Comparison of ENCODE assay signal across 8 cellular contexts in genomic region chr12:58877243-58877743, GRCh38. TPM values are rescaled to one million over a fixed set of nuclear protein-coding genes. Genes with fewer than 3 reads are reported as not detected.
DNase-seq lines count a peak whose midpoint lies in the region; ATAC-seq, FAIRE-seq and TF ChIP-seq lines count a peak whose summit lies in the region.

No MANE protein-coding gene starts in this region.

- no peaks in the 10 kb centered on the region for H3K79me2 ChIP-seq in HepG2 (ENCODE audit: insufficient read depth, low read length)

- H3K4me1 ChIP-seq in HepG2 (ENCODE audit: insufficient read depth, low read length): no peaks in the 10 kb centered on the region
- no peaks in the 10 kb centered on the region for H3K4me1 ChIP-seq in Peyer's patch

- in situ Hi-C loops in astrocyte of the cerebellum (cut with HindIII; ENCODE audit: low sequenced_read_pairs) (no loop called here), HepG2 (cut with HindIII; ENCODE audit: extremely low pct_ligation_motif_present, low pct_unique_long_range_greater_than_20kb) (no loop called here)

- H3K4me2 ChIP-seq in HepG2 (ENCODE audit: low read depth, low read length): no peak overlapping the region

- TF ChIP-seq POLR2A in HepG2 (IDR thresholded peaks at IDR 0.05; ENCODE audit: insufficient read depth in 1 of 2, low read depth in 2 of 2, low read length in 2 of 2) (no peak), Peyer's patch (IDR thresholded peaks at IDR 0.05) (no peak)

- no peak overlapping the region for H3K9ac ChIP-seq in HepG2 (ENCODE audit: insufficient read depth, low read depth, low read length)

- no peaks in the 10 kb centered on the region for H3K27me3 ChIP-seq in HepG2 (ENCODE audit: control insufficient read depth in 1 of 2, insufficient read depth in 2 of 2, low read length in 2 of 2)
- H3K27me3 ChIP-seq in Peyer's patch: no peaks in the 10 kb centered on the region

- CTCF ChIA-PET in HepG2 (lab: Yijun Ruan, JAX; ENCODE audit: low intra/inter-chr PET ratio, low total read pairs): no interaction called here

- TF ChIP-seq EP300 in HepG2 (IDR thresholded peaks at IDR 0.05; ENCODE audit: low read depth in 2 of 2, low read length in 2 of 2): no peak
- no peak for TF ChIP-seq EP300 in HepG2 (CRISPR knock-in tag; IDR thresholded peaks at IDR 0.05; ENCODE audit: borderline replicate concordance)

- H4K20me1 ChIP-seq in HepG2 (ENCODE audit: insufficient read depth, low read length): no peaks in the 10 kb centered on the region

- H3K27ac ChIP-seq in HepG2 (ENCODE audit: extremely low read length, insufficient read depth, low read length): no peak overlapping the region
- no peak overlapping the region for H3K27ac ChIP-seq in Peyer's patch

- no peak for TF ChIP-seq RAD21 in HepG2 (CRISPR knock-in tag; IDR thresholded peaks at IDR 0.05)

- no peak for TF ChIP-seq CTCF in astrocyte of the cerebellum (IDR thresholded peaks at IDR 0.05; ENCODE audit: low read depth, low read length, missing control alignments)
- no peak for TF ChIP-seq CTCF in HepG2 (CRISPR knock-in tag; IDR thresholded peaks at IDR 0.05)
- TF ChIP-seq CTCF in Peyer's patch (IDR thresholded peaks at IDR 0.05): no peak

- BruUV-seq in HepG2 (replicated peaks; lab: Mats Ljungman, UMichigan): no TSS peak

- POLR2A ChIA-PET in HepG2 (lab: Yijun Ruan, JAX): no interaction called here

- H2AFZ ChIP-seq in HepG2 (ENCODE audit: low read length): no peak overlapping the region

- no peak overlapping the region for H3K4me3 ChIP-seq in astrocyte of the cerebellum (ENCODE audit: low read depth, low read length)
- H3K4me3 ChIP-seq in HepG2 (replicated peaks in 1 of 3; ENCODE audit: insufficient read depth in 1 of 3, low read depth in 2 of 3, low read length in 3 of 3): no peak overlapping the region
- no peak overlapping the region for H3K4me3 ChIP-seq in Peyer's patch

- intact Hi-C loops in HepG2 (cut with micrococcal nuclease; ENCODE audit: unreplicated experiment): no loop called here
- intact Hi-C loops in left ventricle myocardium superior (cut with micrococcal nuclease): no loop called here

- WGBS in HepG2 (ENCODE audit: low lambda C conversion rate): 80% methylated on average over 14 of the region's 15 CpGs

- ATAC-seq in HepG2 (no peak), left ventricle myocardium superior (no peak)

- H3K9me3 ChIP-seq in HepG2 (ENCODE audit: low read length) (no peaks in the 10 kb centered on the region), Peyer's patch (no peaks in the 10 kb centered on the region)

- H3K36me3 ChIP-seq in HepG2 (replicated peaks in 1 of 2; ENCODE audit: control insufficient read depth in 1 of 2, insufficient read depth in 2 of 2, low read length in 2 of 2) (peaks cover 20 to 45% of the 10 kb centered on the region in 2 experiments), Peyer's patch (peaks cover 0 to 99% (median 0%) of the 10 kb centered on the region in 3 donors)

- DNase-seq in COLO668 (lab: John Stamatoyannopoulos, UW; ENCODE audit: unreplicated experiment) (peak; percentile 89), M059J (ENCODE audit: low read depth) (peak; percentile 95), astrocyte of the cerebellum (ENCODE audit: low read depth) (peak; percentile 98), HepG2 (ENCODE audit: low spot score) (peak; percentile 35), cerebellum (ENCODE audit: low spot score) (no peak), Peyer's patch (no peak), left ventricle myocardium superior (no peak), NOMO-1 treated with DMSO at 0.1 percent for 48 hours (lab: John Stamatoyannopoulos, UW; ENCODE audit: unreplicated experiment) (no peak)

- FAIRE-seq in HepG2 (lab: Jason Lieb, UNC): no peak

TF ChIP-seq in HepG2, 621 proteins besides CTCF, POLR2A, EP300 and RAD21:
- TF ChIP-seq BHLHE40 (IDR thresholded peaks at IDR 0.05; ENCODE audit: low read length): peak; percentile 66; the same call in 1 of the 2 replicates
- TF ChIP-seq KMT2B (CRISPR knock-in tag; IDR thresholded peaks at IDR 0.05): no peak
- TF ChIP-seq MLX (CRISPR knock-in tag; IDR thresholded peaks at IDR 0.05): no peak
- no peak for TF ChIP-seq YEATS2 (CRISPR knock-in tag; IDR thresholded peaks at IDR 0.05; ENCODE audit: borderline replicate concordance)
- no peak for TF ChIP-seq FOXM1 (CRISPR knock-in tag; IDR thresholded peaks at IDR 0.05)
- no peak for TF ChIP-seq ZSCAN21 (CRISPR knock-in tag; IDR thresholded peaks at IDR 0.05; ENCODE audit: borderline replicate concordance)
- TF ChIP-seq ZNF513 (CRISPR knock-in tag; conservative IDR thresholded peaks at IDR 0.05): no peak
- TF ChIP-seq FOSL2 (CRISPR knock-in tag; IDR thresholded peaks at IDR 0.05): peak; percentile 56; the same call in 1 of the 2 replicates
- TF ChIP-seq FOXA1 (IDR thresholded peaks at IDR 0.05): no peak
- TF ChIP-seq FOXA1 (CRISPR knock-in tag; IDR thresholded peaks at IDR 0.05): peak; percentile 44; the same call in 1 of the 2 replicates
- no peak for TF ChIP-seq HMG20B (CRISPR knock-in tag; conservative IDR thresholded peaks at IDR 0.05)

RNA-seq across cellular contexts. Expression of gene LRIG3, which starts 43.0 kb away (rescaled TPM):
- total RNA-seq in M059J (2014; rRNA removed; shearing (Covaris generic)): 25.9 and 32.6 TPM in 2 replicates
- total RNA-seq in HepG2 (2016; rRNA removed; fragmentation: Illumina TruSeq; extraction: Trizol): 9.9 and 17.4 TPM in 2 replicates
- total RNA-seq in HepG2 (2016; cell fraction: cytosol; rRNA removed; fragmentation: Illumina TruSeq; extraction: Trizol; ENCODE audit: low read depth): 2.5 and 3.0 TPM in 2 replicates
- 9.0 and 13.5 TPM in 2 replicates for total RNA-seq in HepG2 (2016; cell fraction: insoluble cytoplasmic fraction; rRNA removed; fragmentation: Illumina TruSeq; extraction: Trizol)
- total RNA-seq in HepG2 (2016; cell fraction: membrane; rRNA removed; fragmentation: Illumina TruSeq; extraction: Trizol): 5.6 and 5.9 TPM in 2 replicates
- total RNA-seq in HepG2 (2016; cell fraction: nucleus; rRNA removed; fragmentation: Illumina TruSeq; extraction: Trizol): 29.0 and 31.5 TPM in 2 replicates
- polyA plus RNA-seq in HepG2 (2011; rRNA removed): 7.7 TPM in 2 replicates
- polyA plus RNA-seq in HepG2 (2011; cell fraction: cytosol; rRNA removed): 5.6 and 6.5 TPM in 2 replicates
- 6.5 and 6.7 TPM in 2 replicates for polyA plus RNA-seq in HepG2 (2011; cell fraction: nucleus; rRNA removed)
- polyA plus RNA-seq in HepG2 (2012): 7.2 and 7.6 TPM in 2 replicates
- 0.49 and 0.58 TPM in 2 replicates for polyA plus RNA-seq in HepG2 (2016; cell fraction: cytosol; fragmentation: Illumina TruSeq; extraction: Trizol; ENCODE audit: low read depth)
- 4.9 and 6.3 TPM in 2 replicates for polyA plus RNA-seq in HepG2 (2016; cell fraction: insoluble cytoplasmic fraction; fragmentation: Illumina TruSeq; extraction: Trizol; ENCODE audit: low read depth)
- polyA plus RNA-seq in HepG2 (2016; cell fraction: membrane; fragmentation: Illumina TruSeq; extraction: Trizol; ENCODE audit: low read depth): 0.96 and 1.0 TPM in 2 replicates
- 10.9 and 12.4 TPM in 2 replicates for polyA plus RNA-seq in HepG2 (2016; cell fraction: nucleus; fragmentation: Illumina TruSeq; extraction: Trizol; ENCODE audit: insufficient read depth, low read depth)
- 16.2 and 25.7 TPM in 2 replicates for polyA minus RNA-seq in HepG2 (2011; rRNA and poly(A)+ RNA removed; ENCODE audit: low replicate concordance)
- 6.6 and 7.4 TPM in 2 replicates for polyA minus RNA-seq in HepG2 (2011; cell fraction: cytosol; rRNA and poly(A)+ RNA removed)
- 51.0 and 58.3 TPM in 2 replicates for polyA minus RNA-seq in HepG2 (2011; cell fraction: nucleus; rRNA and poly(A)+ RNA removed)
- 48.6 TPM for total RNA-seq in cerebellum
- total RNA-seq in Peyer's patch: 100 to 1,000 TPM in 1 of 4 donors, 10 to 100 TPM in 3; 56.9 to 136 (median 69.8) TPM
- total RNA-seq in left ventricle myocardium superior: 4.3 TPM

Comparison
In these comparisons a context has a peak if more than half of its experiments do, and no peak if none do; other contexts are left out.
1. DNase-seq: peak in COLO668 (single experiment), M059J (single experiment), astrocyte of the cerebellum (single experiment) and HepG2 (single experiment); none in cerebellum (single experiment), Peyer's patch (0 of 3), left ventricle myocardium superior (single experiment) and NOMO-1 treated with DMSO at 0.1 percent for 48 hours (single experiment).